Comparison of ENCODE assay signal across 2 cellular contexts in genomic region chr5:180644825-180645608, GRCh38.
A peak's percentile ranks its signal among the peaks of the same experiment; 100 is the strongest.
TF ChIP-seq lines count a peak whose summit lies in the region.

No MANE protein-coding gene starts in this region.

TF ChIP-seq in endothelial cell of umbilical vein, 7 proteins besides CTCF, POLR2A, EP300 and RAD21 (continued from another document):
- TF ChIP-seq EZH2 (IDR thresholded peaks at IDR 0.05; ENCODE audit: borderline replicate concordance, low read depth, low read length, severe bottlenecking): no peak
TF ChIP-seq in endothelial cell of umbilical vein: peak in this region for 4.

TF ChIP-seq in liver, 16 proteins besides CTCF, POLR2A, EP300 and RAD21 (continued from another document):
- TF ChIP-seq JUND (IDR thresholded peaks at IDR 0.05) (no peak), YY1 (IDR thresholded peaks at IDR 0.05) (no peak), EGR1 (IDR thresholded peaks at IDR 0.05; ENCODE audit: low read depth in 2 of 2) (peak; percentile 16 to 34), REST (IDR thresholded peaks at IDR 0.05) (no peak), NR2F2 (IDR thresholded peaks at IDR 0.05) (peak; percentile 96), SP1 (IDR thresholded peaks at IDR 0.05) (no peak), MAX (IDR thresholded peaks at IDR 0.05) (peak; percentile 49), HNF4G (IDR thresholded peaks at IDR 0.05) (no peak), ATF3 (IDR thresholded peaks at IDR 0.05) (no peak), HNF4A (conservative IDR thresholded peaks at IDR 0.05) (no peak), FOXA2 (IDR thresholded peaks at IDR 0.05) (no peak), GABPA (IDR thresholded peaks at IDR 0.05 in 1 of 2, conservative IDR thresholded peaks at IDR 0.05 in 1 of 2) (no peak)
